Comparison of ENCODE assay signal across 7 cellular contexts in the genomic region with DNA sequence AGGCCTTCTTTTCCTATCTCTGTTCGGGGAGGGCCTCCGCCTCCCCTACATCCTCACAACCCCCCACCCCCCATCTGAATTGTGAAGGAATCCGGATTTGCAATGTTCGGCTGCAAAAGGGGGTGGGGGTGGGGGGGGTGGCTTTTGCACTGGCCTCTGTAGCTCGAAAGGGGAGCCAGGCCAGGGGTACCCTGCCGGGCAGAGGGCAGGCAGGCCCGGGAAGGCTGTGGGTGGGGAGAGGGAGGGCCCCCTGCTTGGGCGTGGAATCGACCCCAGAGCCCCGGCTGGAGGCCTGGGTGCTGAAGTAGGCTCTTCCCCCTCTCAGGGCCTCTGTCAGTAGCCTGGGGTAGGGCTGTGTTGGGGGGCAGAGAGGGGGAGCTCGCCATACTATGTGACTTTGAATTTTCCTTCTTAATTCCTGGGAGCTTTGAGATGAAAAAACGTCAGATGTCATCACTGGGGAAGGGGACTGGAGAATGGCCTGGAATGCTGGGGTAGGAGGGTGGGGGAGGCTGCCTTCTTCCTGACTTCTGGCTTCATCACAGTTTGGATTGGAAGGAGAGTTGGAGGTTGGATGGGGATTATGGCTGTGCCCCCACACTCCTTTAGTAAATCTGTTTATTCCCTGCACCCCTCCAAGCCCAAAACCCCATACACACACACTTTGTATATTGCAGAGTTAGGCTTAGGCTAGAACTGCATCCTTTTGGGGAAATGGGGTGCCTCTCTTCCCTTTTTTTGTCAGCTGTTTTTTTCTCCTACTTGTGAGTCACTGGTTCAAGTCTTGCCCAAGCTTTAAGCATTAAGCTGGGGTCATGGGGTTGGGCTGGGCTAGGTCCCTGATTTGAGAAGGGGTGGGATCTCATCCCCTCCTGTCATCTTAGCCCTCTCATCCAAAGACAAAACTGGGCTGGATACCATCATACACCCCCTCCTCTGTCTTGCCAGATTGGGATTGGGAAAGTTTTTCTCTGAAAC. TPM values are rescaled to one million over a fixed set of nuclear protein-coding genes. Genes with fewer than 3 reads are reported as not detected.
DNase-seq lines count a peak whose midpoint lies in the region; ATAC-seq and TF ChIP-seq lines count a peak whose summit lies in the region.
"Had no signal": no experiment of that assay in that cellular context is flagged by ENCODE, and none has a peak within 500 bp of the region (broad histone marks: within the 10 kb centered on the region; RNA-seq: fewer than 3 reads in every experiment).

No MANE protein-coding gene starts in this region.

- WGBS in lower leg skin, 2 donors, result 7 to 8% methylated on average over 10 to 12 of the region's 12 CpGs

- H3K4me3 ChIP-seq in BLaER1 (peak overlapping the region; percentile 85), WI38 (ENCODE audit: low read depth, low read length) (peak overlapping the region; percentile 92), lower leg skin (ENCODE audit: low read depth, poor library complexity, severe bottlenecking) (peak overlapping the region; percentile 62)

- TF ChIP-seq POLR2A in lower leg skin (IDR thresholded peaks at IDR 0.05), result no peak

- peak overlapping the region; percentile 73 for H3K9ac ChIP-seq in BLaER1

- peaks cover 29% of the 10 kb centered on the region for H3K27me3 ChIP-seq in BLaER1

- no peak overlapping the region for H3K27ac ChIP-seq in BLaER1

- intact Hi-C loops in lower leg skin (cut with DNase I; ENCODE audit: low total_unique reads), result no loop called here

- H4K20me1 ChIP-seq in BLaER1, result peaks cover 26% of the 10 kb centered on the region

- peaks cover 35% of the 10 kb centered on the region for H3K4me1 ChIP-seq in BLaER1

- H3K4me2 ChIP-seq in BLaER1, result peak overlapping the region; percentile 97

- no peaks in the 10 kb centered on the region for H3K9me3 ChIP-seq in BLaER1

- TF ChIP-seq CTCF in WI38 (IDR thresholded peaks at IDR 0.05; ENCODE audit: low read depth, low read length) (no peak), lower leg skin (IDR thresholded peaks at IDR 0.05) (no peak)

- H3K36me3 ChIP-seq in BLaER1, result no peaks in the 10 kb centered on the region

- ATAC-seq in HG03457 (IDR thresholded peaks at IDR 0.05; ENCODE audit: unreplicated experiment), result no peak
- ATAC-seq in HG03565 (IDR thresholded peaks at IDR 0.05; ENCODE audit: unreplicated experiment), result no peak

- DNase-seq in lower leg skin (ENCODE audit: low spot score in 2 of 2), result peak in 1 of 2 donors; percentile 82
- no peak for DNase-seq in putamen (ENCODE audit: low spot score)

RNA-seq across cellular contexts. Expression of gene LRP1, which starts 1.3 kb away (rescaled TPM):
- total RNA-seq in lower leg skin, result 100 to 1,000 TPM in 2 of 4 donors, 10 to 100 TPM in 2; 93.4 to 156 (median 101) TPM

RNA-seq across cellular contexts. Expression of gene LRP1-AS, which starts 17.8 kb away (rescaled TPM):
- total RNA-seq in lower leg skin, result not detected
- total RNA-seq: endothelial cell of umbilical vein had no signal

RNA-seq across cellular contexts. Expression of gene STAT6, which starts 18.4 kb away (rescaled TPM):
- total RNA-seq in lower leg skin, result 100 to 1,000 TPM; 105 to 210 (median 129) TPM

RNA-seq across cellular contexts. Expression of gene NAB2, which starts 40.7 kb away (rescaled TPM):
- total RNA-seq in lower leg skin, result 10 to 100 TPM; 44.1 to 89.6 (median 64.6) TPM

RNA-seq across cellular contexts. Expression of gene NEMP1, which starts 51.0 kb away (rescaled TPM):
- total RNA-seq in lower leg skin, result 1 to 10 TPM; 7.0 to 9.2 (median 7.9) TPM
